In genomic region chr6:135922170-135922569, GRCh38 we compare ENCODE assay signal across 8 cellular contexts.
DNase-seq lines count a peak whose midpoint lies in the region; ATAC-seq and TF ChIP-seq lines count a peak whose summit lies in the region.

No MANE protein-coding gene starts in this region.

- intact Hi-C loops in activated CD4-positive, alpha-beta T cell treated with anti-CD3 and anti-CD28 coated beads for 36 hours (cut with DNase I, micrococcal nuclease), result no loop called here

- no peaks in the 10 kb centered on the region for H3K27me3 Mint-ChIP-seq in activated CD4-positive, alpha-beta T cell treated with anti-CD3 and anti-CD28 coated beads for 36 hours

- no peak for TF ChIP-seq RAD21 in SK-N-SH (IDR thresholded peaks at IDR 0.05; ENCODE audit: low read length)

- H3K4me3 Mint-ChIP-seq in activated CD4-positive, alpha-beta T cell treated with anti-CD3 and anti-CD28 coated beads for 36 hours, result no peak overlapping the region

- H3K9me3 Mint-ChIP-seq in activated CD4-positive, alpha-beta T cell treated with anti-CD3 and anti-CD28 coated beads for 36 hours (ENCODE audit: low read depth), result no peaks in the 10 kb centered on the region

- no peaks in the 10 kb centered on the region for H3K36me3 Mint-ChIP-seq in activated CD4-positive, alpha-beta T cell treated with anti-CD3 and anti-CD28 coated beads for 36 hours (ENCODE audit: low read depth)

- H3F3A ChIP-seq in SK-N-SH (replicated peaks; ENCODE audit: insufficient read depth), result peaks cover 19% of the 10 kb centered on the region

- H3K27me3 ChIP-seq in SK-N-SH (ENCODE audit: insufficient read depth) (no peaks in the 10 kb centered on the region), right atrium auricular region (no peaks in the 10 kb centered on the region), upper lobe of left lung (no peaks in the 10 kb centered on the region)

- ATAC-seq in activated CD4-positive, alpha-beta T cell treated with anti-CD3 and anti-CD28 coated beads for 36 hours, result peak; percentile 78
- peak; percentile 66 to 85 for ATAC-seq in upper lobe of left lung (ENCODE audit: low FRiP score in 2 of 2)
- ATAC-seq in HG02798 (IDR thresholded peaks at IDR 0.05; ENCODE audit: poor library complexity, unreplicated experiment), result no peak

- H3K27ac ChIP-seq in SK-N-SH (ENCODE audit: low read depth in 2 of 2, low read length in 1 of 2) (peak overlapping the region; percentile 82 to 98), right atrium auricular region (peak overlapping the region; percentile 8 to 24), upper lobe of left lung (no peak overlapping the region)

- no peak for TF ChIP-seq POLR2A in upper lobe of left lung (IDR thresholded peaks at IDR 0.05)

- H3K4me1 ChIP-seq in SK-N-SH (ENCODE audit: control insufficient read depth in 1 of 2, insufficient read depth in 2 of 2, low read depth in 1 of 2, low read length in 1 of 2) (peaks cover 3 to 6% of the 10 kb centered on the region in 2 experiments), right atrium auricular region (peaks cover 0 to 12% of the 10 kb centered on the region in 2 donors), upper lobe of left lung (peaks cover 0 to 5% (median 3%) of the 10 kb centered on the region in 4 donors)

- CTCF ChIA-PET in activated CD4-positive, alpha-beta T cell treated with anti-CD3 and anti-CD28 coated beads for 36 hours (lab: Charles Lee), result interaction anchor here (4.9 kb wide), 1 partner anchor 12 kb away, joined by 23 read pairs; no protein-coding TSS in a partner anchor
- CTCF ChIA-PET in SK-N-SH (lab: Yijun Ruan, JAX), result interaction anchor here (1.2 kb wide), 1 partner anchor 39 kb away, joined by 3 read pairs; no protein-coding TSS in a partner anchor

- H3K36me3 ChIP-seq in SK-N-SH (replicated peaks in 1 of 2; ENCODE audit: control insufficient read depth in 1 of 2, insufficient read depth in 2 of 2, low read length in 1 of 2) (no peaks in the 10 kb centered on the region), right atrium auricular region (no peaks in the 10 kb centered on the region), upper lobe of left lung (no peaks in the 10 kb centered on the region)

- H3K9me3 ChIP-seq in SK-N-SH, result no peaks in the 10 kb centered on the region
- no peaks in the 10 kb centered on the region for H3K9me3 ChIP-seq in right atrium auricular region
- no peaks in the 10 kb centered on the region for H3K9me3 ChIP-seq in upper lobe of left lung

- H2AFZ ChIP-seq in SK-N-SH (ENCODE audit: low read depth), result no peak overlapping the region

- TF ChIP-seq CTCF in SK-N-SH (IDR thresholded peaks at IDR 0.05), result no peak
- no peak for TF ChIP-seq CTCF in right atrium auricular region (IDR thresholded peaks at IDR 0.05)
- TF ChIP-seq CTCF in upper lobe of left lung (IDR thresholded peaks at IDR 0.05), result no peak

- DNase-seq in activated CD4-positive, alpha-beta T cell treated with anti-CD3 and anti-CD28 coated beads for 36 hours, result no peak
- no peak for DNase-seq in activated CD4-positive, alpha-beta T cell treated with anti-CD3 and anti-CD28 coated beads for 1 hour
- DNase-seq in SK-N-SH (peak; percentile 31), right atrium auricular region (ENCODE audit: low spot score) (no peak), upper lobe of left lung (peak in 1 of 2 donors; percentile 29), NCI-H146 (lab: John Stamatoyannopoulos, UW) (no peak), SKM-1 treated with dmso at 0.1 percent for 144 hours (lab: John Stamatoyannopoulos, UW; ENCODE audit: unreplicated experiment) (no peak)

- H3K4me3 ChIP-seq in SK-N-SH (ENCODE audit: low read depth in 2 of 2, low read length in 1 of 2) (no peak overlapping the region), right atrium auricular region (no peak overlapping the region), upper lobe of left lung (no peak overlapping the region)

- POLR2A ChIA-PET in activated CD4-positive, alpha-beta T cell treated with anti-CD3 and anti-CD28 coated beads for 36 hours (lab: Charles Lee), result no interaction called here
- POLR2A ChIA-PET in SK-N-SH (lab: Yijun Ruan, JAX), result no interaction called here

- H3K27ac Mint-ChIP-seq in activated CD4-positive, alpha-beta T cell treated with anti-CD3 and anti-CD28 coated beads for 36 hours, result no peak overlapping the region

- TF ChIP-seq EP300 in SK-N-SH (IDR thresholded peaks at IDR 0.05; ENCODE audit: borderline replicate concordance in 1 of 2, low read depth in 1 of 2, low read length in 1 of 2) (peak in 1 of 2 experiments; percentile 75; a peak in 1 of 4 replicates), upper lobe of left lung (IDR thresholded peaks at IDR 0.05) (no peak)

- peak overlapping the region; percentile 64; the same call in 1 of the 2 replicates for H3K4me2 ChIP-seq in SK-N-SH

- H3K9ac ChIP-seq in SK-N-SH, result peak overlapping the region; percentile 22; the same call in 1 of the 2 replicates

- H3K4me1 Mint-ChIP-seq in activated CD4-positive, alpha-beta T cell treated with anti-CD3 and anti-CD28 coated beads for 36 hours, result peaks cover 15% of the 10 kb centered on the region

- no peaks in the 10 kb centered on the region for H4K20me1 ChIP-seq in SK-N-SH (ENCODE audit: insufficient read depth)

- no peaks in the 10 kb centered on the region for H3K9me2 ChIP-seq in SK-N-SH

- H3K79me2 ChIP-seq in SK-N-SH (ENCODE audit: insufficient read depth), result no peaks in the 10 kb centered on the region

TF ChIP-seq in SK-N-SH, 30 proteins besides CTCF, POLR2A, EP300 and RAD21 (continues in another document):
- TF ChIP-seq NFIC (IDR thresholded peaks at IDR 0.05; ENCODE audit: borderline replicate concordance) (peak; percentile 60), FOSL2 (IDR thresholded peaks at IDR 0.05; ENCODE audit: borderline replicate concordance, low read depth) (peak; percentile 82), TEAD4 (IDR thresholded peaks at IDR 0.05; ENCODE audit: borderline replicate concordance, insufficient read depth) (peak; percentile 70; the same call in 1 of the 2 replicates), RCOR1 (IDR thresholded peaks at IDR 0.05; ENCODE audit: low read length) (no peak), POLR2AphosphoS5 (IDR thresholded peaks at IDR 0.05; ENCODE audit: low read depth, low read length) (peak; percentile 37; the same call in 1 of the 2 replicates), TAF1 (IDR thresholded peaks at IDR 0.05; ENCODE audit: borderline replicate concordance, low read depth, low read length) (no peak), ZBTB33 (IDR thresholded peaks at IDR 0.05; ENCODE audit: borderline replicate concordance, low read depth) (0 out of 2 replicates have a peak, but pooled peaks have one; percentile 39), TCF12 (IDR thresholded peaks at IDR 0.05) (peak; percentile 90), RXRA (IDR thresholded peaks at IDR 0.05; ENCODE audit: borderline replicate concordance, low read depth) (peak; percentile 84), MEF2A (IDR thresholded peaks at IDR 0.05; ENCODE audit: borderline replicate concordance, low read depth) (0 out of 2 replicates have a peak, but pooled peaks have one; percentile 29), JUND (IDR thresholded peaks at IDR 0.05) (peak; percentile 85), SIN3A (IDR thresholded peaks at IDR 0.05; ENCODE audit: borderline replicate concordance, low read depth, low read length) (no peak), GATA2 (CRISPR knock-in tag; IDR thresholded peaks at IDR 0.05) (no peak), REST (IDR thresholded peaks at IDR 0.05; ENCODE audit: low read depth, low read length) (0 out of 2 replicates have a peak, but pooled peaks have one; percentile 13), SMC3 (IDR thresholded peaks at IDR 0.05; ENCODE audit: low read depth, low read length) (no peak)

Comparison
In these comparisons a context has a peak if more than half of its experiments do, and no peak if none do; other contexts are left out.
1. H3K27ac ChIP-seq: peak in SK-N-SH (2 of 2) and right atrium auricular region (2 of 2); none in upper lobe of left lung (0 of 4).